ENCODE assay signal across 13 cellular contexts in the genomic region with DNA sequence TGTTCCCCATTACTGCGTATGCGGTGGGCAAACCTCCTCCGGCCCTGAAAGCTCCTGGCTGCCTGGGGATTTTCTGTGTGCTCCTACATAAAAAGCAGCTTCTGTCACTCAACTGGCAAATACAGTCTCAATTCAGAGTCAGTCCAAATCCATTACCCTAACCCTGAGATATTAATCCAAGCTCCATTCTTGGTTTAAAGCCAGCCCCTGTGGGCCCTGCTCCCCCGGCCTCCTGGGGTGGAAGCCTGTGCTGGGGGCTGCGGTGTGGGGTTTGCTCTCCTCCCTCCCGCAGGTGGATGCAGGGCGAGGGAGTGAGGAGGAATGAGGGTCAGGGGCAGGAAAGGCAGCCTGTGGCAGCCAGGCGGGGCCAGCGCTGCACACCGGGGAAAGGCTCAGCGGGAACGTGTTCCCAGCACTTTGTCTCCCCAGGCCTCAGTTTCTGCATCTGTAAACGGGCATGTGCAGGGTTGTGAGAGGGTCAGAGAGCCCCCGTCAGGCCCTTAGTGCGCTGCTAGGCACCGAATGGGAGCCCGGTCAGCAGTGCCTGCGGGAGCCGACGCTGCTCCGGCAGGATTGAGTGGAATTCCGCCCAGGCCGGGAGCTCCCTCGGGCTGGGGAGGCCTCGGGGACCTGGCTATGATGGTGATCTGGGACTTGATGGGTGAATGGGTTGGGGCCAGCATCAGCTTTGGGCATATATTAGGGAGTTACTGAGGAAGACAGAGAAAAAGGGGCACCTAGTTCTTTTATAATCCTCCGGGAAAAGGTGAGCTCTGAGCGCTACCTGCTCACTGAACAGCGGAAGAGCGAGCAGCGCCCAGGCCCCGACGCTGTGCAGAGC. TPM values are rescaled to one million over a fixed set of nuclear protein-coding genes. Genes with fewer than 3 reads are reported as not detected.
DNase-seq lines count a peak whose midpoint lies in the region; ATAC-seq and TF ChIP-seq lines count a peak whose summit lies in the region.
"Had no signal": no experiment of that assay in that cellular context is flagged by ENCODE, and none has a peak within 500 bp of the region (broad histone marks: within the 10 kb centered on the region; RNA-seq: fewer than 3 reads in every experiment).

No MANE protein-coding gene starts in this region.

- H3K36me3 ChIP-seq in right atrium auricular region, result no peaks in the 10 kb centered on the region

- intact Hi-C loops in Right ventricle myocardium superior (cut with DNase I), result no loop called here
- intact Hi-C loops in dendritic cell treated with granulocyte-macrophage colony-stimulating factor and Interleukin-4, amounts not matched to agents 40 ng/mL and 50 ng/mL, for 4 days (cut with micrococcal nuclease), result no loop called here

- H3K27ac ChIP-seq in right atrium auricular region, result no peak overlapping the region
- H3K27ac ChIP-seq: parathyroid adenoma had no signal

- no peak overlapping the region for H3K4me3 ChIP-seq in right atrium auricular region

- peaks cover 0 to 24% of the 10 kb centered on the region in 2 donors for H3K4me1 ChIP-seq in right atrium auricular region
- H3K4me1 ChIP-seq: parathyroid adenoma had no signal

- no peaks in the 10 kb centered on the region for H3K9me3 ChIP-seq in right atrium auricular region

- ATAC-seq in Right ventricle myocardium superior (ENCODE audit: poor library complexity), result no peak
- ATAC-seq in HG03097 (IDR thresholded peaks at IDR 0.05; ENCODE audit: low FRiP score, unreplicated experiment), result no peak
- ATAC-seq in GM19397 (IDR thresholded peaks at IDR 0.05; ENCODE audit: unreplicated experiment), result no peak

- peaks cover 32% of the 10 kb centered on the region for H3K4me1 Mint-ChIP-seq in dendritic cell treated with granulocyte-macrophage colony-stimulating factor and Interleukin-4, amounts not matched to agents 40 ng/mL and 50 ng/mL, for 4 days (ENCODE audit: low read depth)
- peaks cover 8% of the 10 kb centered on the region for H3K4me1 Mint-ChIP-seq in type B pancreatic cell (ENCODE audit: unreplicated experiment)

- DNase-seq in Right ventricle myocardium superior, result peak; percentile 33
- DNase-seq in right atrium auricular region (ENCODE audit: low spot score), result no peak
- DNase-seq in MV-4-11 (lab: John Stamatoyannopoulos, UW), result peak; percentile 96
- peak; percentile 65 for DNase-seq in type B pancreatic cell (ENCODE audit: extremely low spot score, unreplicated experiment)
- DNase-seq in cerebellar nuclear complex (lab: John Stamatoyannopoulos, UW), result no peak
- DNase-seq: ACHN; activated CD4-positive, alpha-beta T cell treated with anti-CD3 and anti-CD28 coated beads, Interleukin-2, amount 50 U/mL, for 1 hour; NCI-H1694 had no signal

- H3K27me3 ChIP-seq in right atrium auricular region, result no peaks in the 10 kb centered on the region

- H3K4me3 Mint-ChIP-seq in dendritic cell treated with granulocyte-macrophage colony-stimulating factor and Interleukin-4, amounts not matched to agents 40 ng/mL and 50 ng/mL, for 4 days, result no peak overlapping the region
- H3K4me3 Mint-ChIP-seq in type B pancreatic cell, result no peak overlapping the region

- peaks cover 6% of the 10 kb centered on the region for H3K9me3 Mint-ChIP-seq in dendritic cell treated with granulocyte-macrophage colony-stimulating factor and Interleukin-4, amounts not matched to agents 40 ng/mL and 50 ng/mL, for 4 days
- H3K9me3 Mint-ChIP-seq in type B pancreatic cell, result peaks cover 3% of the 10 kb centered on the region

- TF ChIP-seq CTCF in right atrium auricular region (IDR thresholded peaks at IDR 0.05) (no peak), type B pancreatic cell (conservative IDR thresholded peaks at IDR 0.05) (no peak)

- H3K27me3 Mint-ChIP-seq in dendritic cell treated with granulocyte-macrophage colony-stimulating factor and Interleukin-4, amounts not matched to agents 40 ng/mL and 50 ng/mL, for 4 days, result peaks cover 55% of the 10 kb centered on the region
- peaks cover 5% of the 10 kb centered on the region for H3K27me3 Mint-ChIP-seq in type B pancreatic cell

- H3K27ac Mint-ChIP-seq in dendritic cell treated with granulocyte-macrophage colony-stimulating factor and Interleukin-4, amounts not matched to agents 40 ng/mL and 50 ng/mL, for 4 days, result peak overlapping the region; percentile 19
- no peak overlapping the region for H3K27ac Mint-ChIP-seq in type B pancreatic cell

- no peaks in the 10 kb centered on the region for H3K36me3 Mint-ChIP-seq in dendritic cell treated with granulocyte-macrophage colony-stimulating factor and Interleukin-4, amounts not matched to agents 40 ng/mL and 50 ng/mL, for 4 days (ENCODE audit: low read depth)
- H3K36me3 Mint-ChIP-seq in type B pancreatic cell, result no peaks in the 10 kb centered on the region

RNA-seq across cellular contexts. Expression of a gene that starts 6.3 kb away (rescaled TPM):
- total RNA-seq in Right ventricle myocardium superior (15.8 TPM), right atrium auricular region (1 to 10 TPM; 7.0 to 9.9 TPM), type B pancreatic cell (ENCODE audit: low replicate concordance) (35.7 and 67.5 TPM in 2 replicates)

RNA-seq across cellular contexts. Expression of a gene that starts 37.6 kb away (rescaled TPM):
- 0.54 TPM for total RNA-seq in Right ventricle myocardium superior
- total RNA-seq in right atrium auricular region, result not detected
- 1.4 TPM in 2 replicates for total RNA-seq in type B pancreatic cell (ENCODE audit: low replicate concordance)
- total RNA-seq: epithelial cell of proximal tubule had no signal

Comparison
In these comparisons a context has a peak if more than half of its experiments do, and no peak if none do; other contexts are left out.
1. DNase-seq: peak in Right ventricle myocardium superior (single experiment), MV-4-11 (single experiment) and type B pancreatic cell (single experiment); none in right atrium auricular region (single experiment) and cerebellar nuclear complex (0 of 2).